8 cellular contexts compared by ENCODE assay signal in genomic region chr22:17171313-17172171, GRCh38. TPM values are rescaled to one million over a fixed set of nuclear protein-coding genes. Genes with fewer than 3 reads are reported as not detected.
DNase-seq lines count a peak whose midpoint lies in the region; ATAC-seq and TF ChIP-seq lines count a peak whose summit lies in the region.

No MANE protein-coding gene starts in this region.

- peak overlapping the region; percentile 84 to 97 for H3K27ac ChIP-seq in liver (ENCODE audit: low read depth in 1 of 2, low read length in 2 of 2)

- H3K4me1 ChIP-seq in liver (ENCODE audit: control insufficient read depth in 4 of 4, insufficient read depth in 4 of 4, low read length in 3 of 4): peaks cover 0 to 22% (median 12%) of the 10 kb centered on the region in 4 donors

- WGBS in liver: 1% methylated on average over 85 of the region's 85 CpGs

- H3K36me3 ChIP-seq in BJ (ENCODE audit: control insufficient read depth, insufficient read depth, low read length): no peaks in the 10 kb centered on the region
- no peaks in the 10 kb centered on the region for H3K36me3 ChIP-seq in liver (ENCODE audit: control insufficient read depth in 4 of 4, insufficient read depth in 3 of 4, low read depth in 1 of 4, low read length in 3 of 4)

- peak overlapping the region; percentile 11 to 74 for H3K9ac ChIP-seq in liver (ENCODE audit: low read depth in 1 of 2, low read length in 2 of 2)

- peak; percentile 24 for DNase-seq in BJ (ENCODE audit: low read depth)
- DNase-seq in NCI-H345 (lab: John Stamatoyannopoulos, UW): peak; percentile 78
- DNase-seq in activated CD4-positive, alpha-beta T cell treated with anti-CD3 and anti-CD28 coated beads for 4 hours: peak; percentile 73 to 75
- peak; percentile 80 for DNase-seq in dedifferentiated amniotic fluid mesenchymal stem cell (ENCODE audit: extremely low spot score)
- DNase-seq in stimulated activated CD4-positive, alpha-beta T cell treated with anti-CD3 and anti-CD28 coated beads, Interleukin-2, amount 100 ng/mL, for 48 hours: peak; percentile 83 to 89

- peak; percentile 91 for ATAC-seq in GM19035 (IDR thresholded peaks at IDR 0.05; ENCODE audit: unreplicated experiment)
- ATAC-seq in HG03280 (IDR thresholded peaks at IDR 0.05; ENCODE audit: unreplicated experiment): peak; percentile 92

- peak; percentile 97 for TF ChIP-seq CTCF in BJ (IDR thresholded peaks at IDR 0.05; ENCODE audit: insufficient read depth, low read depth, low read length)
- peak; percentile 88 for TF ChIP-seq CTCF in liver (IDR thresholded peaks at IDR 0.05; ENCODE audit: low read depth, low read length, missing input control)

- no peaks in the 10 kb centered on the region for H3K9me3 ChIP-seq in liver (ENCODE audit: control insufficient read depth in 4 of 4, low read length in 3 of 4)

- CTCF ChIA-PET in BJ (lab: Yijun Ruan, JAX): interaction anchor here (0.6 to 4.3 kb wide), 69 partner anchors 9 to 461 kb away, joined by 3 to 104 read pairs (median 5); partner anchors contain the start of gene HDHD5

- H3K4me3 ChIP-seq in BJ (ENCODE audit: low read depth, low read length): peak overlapping the region; percentile 65
- H3K4me3 ChIP-seq in liver (ENCODE audit: low read depth in 1 of 3, low read length in 3 of 3): peak overlapping the region; percentile 68 to 92 (median 81)

- TF ChIP-seq RAD21 in liver (IDR thresholded peaks at IDR 0.05): peak; percentile 58 to 76

- no peaks in the 10 kb centered on the region; the same call in 1 of the 2 replicates for H3K27me3 ChIP-seq in BJ (ENCODE audit: control insufficient read depth, insufficient read depth, low read length)
- H3K27me3 ChIP-seq in liver (ENCODE audit: control insufficient read depth in 4 of 4, insufficient read depth in 4 of 4, low read length in 3 of 4): no peaks in the 10 kb centered on the region

- POLR2A ChIA-PET in BJ (lab: Charles Lee): interaction anchor here (0.6 to 0.9 kb wide), 5 partner anchors 11 to 366 kb away, joined by 3 to 6 read pairs (median 3); no protein-coding TSS in a partner anchor

TF ChIP-seq in liver, 16 proteins besides CTCF, POLR2A, EP300 and RAD21:
- TF ChIP-seq FOXA1 (IDR thresholded peaks at IDR 0.05) (no peak), RXRA (IDR thresholded peaks at IDR 0.05) (peak; percentile 40 to 47), GABPA (IDR thresholded peaks at IDR 0.05 in 1 of 2, conservative IDR thresholded peaks at IDR 0.05 in 1 of 2) (peak; percentile 47 to 85), EGR1 (IDR thresholded peaks at IDR 0.05; ENCODE audit: low read depth in 2 of 2) (no peak), SP1 (IDR thresholded peaks at IDR 0.05) (peak; percentile 12), JUND (IDR thresholded peaks at IDR 0.05) (no peak), REST (IDR thresholded peaks at IDR 0.05) (peak; percentile 17), YY1 (IDR thresholded peaks at IDR 0.05) (peak; percentile 87), TAF1 (conservative IDR thresholded peaks at IDR 0.05) (peak; percentile 13), HNF4G (IDR thresholded peaks at IDR 0.05) (no peak), NR2F2 (IDR thresholded peaks at IDR 0.05) (peak; percentile 14), HNF4A (conservative IDR thresholded peaks at IDR 0.05) (no peak)
- TF ChIP-seq, protein P1, sequence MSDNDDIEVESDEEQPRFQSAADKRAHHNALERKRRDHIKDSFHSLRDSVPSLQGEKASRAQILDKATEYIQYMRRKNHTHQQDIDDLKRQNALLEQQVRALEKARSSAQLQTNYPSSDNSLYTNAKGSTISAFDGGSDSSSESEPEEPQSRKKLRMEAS (IDR thresholded peaks at IDR 0.05): no peak
- TF ChIP-seq, protein P2, sequence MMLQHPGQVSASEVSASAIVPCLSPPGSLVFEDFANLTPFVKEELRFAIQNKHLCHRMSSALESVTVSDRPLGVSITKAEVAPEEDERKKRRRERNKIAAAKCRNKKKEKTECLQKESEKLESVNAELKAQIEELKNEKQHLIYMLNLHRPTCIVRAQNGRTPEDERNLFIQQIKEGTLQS (IDR thresholded peaks at IDR 0.05): no peak
- TF ChIP-seq, protein P3, sequence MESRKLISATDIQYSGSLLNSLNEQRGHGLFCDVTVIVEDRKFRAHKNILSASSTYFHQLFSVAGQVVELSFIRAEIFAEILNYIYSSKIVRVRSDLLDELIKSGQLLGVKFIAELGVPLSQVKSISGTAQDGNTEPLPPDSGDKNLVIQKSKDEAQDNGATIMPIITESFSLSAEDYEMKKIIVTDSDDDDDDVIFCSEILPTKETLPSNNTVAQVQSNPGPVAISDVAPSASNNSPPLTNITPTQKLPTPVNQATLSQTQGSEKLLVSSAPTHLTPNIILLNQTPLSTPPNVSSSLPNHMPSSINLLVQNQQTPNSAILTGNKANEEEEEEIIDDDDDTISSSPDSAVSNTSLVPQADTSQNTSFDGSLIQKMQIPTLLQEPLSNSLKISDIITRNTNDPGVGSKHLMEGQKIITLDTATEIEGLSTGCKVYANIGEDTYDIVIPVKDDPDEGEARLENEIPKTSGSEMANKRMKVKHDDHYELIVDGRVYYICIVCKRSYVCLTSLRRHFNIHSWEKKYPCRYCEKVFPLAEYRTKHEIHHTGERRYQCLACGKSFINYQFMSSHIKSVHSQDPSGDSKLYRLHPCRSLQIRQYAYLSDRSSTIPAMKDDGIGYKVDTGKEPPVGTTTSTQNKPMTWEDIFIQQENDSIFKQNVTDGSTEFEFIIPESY (IDR thresholded peaks at IDR 0.05): no peak

RNA-seq across cellular contexts. Expression of gene HDHD5, which starts 12.5 kb away (rescaled TPM):
- polyA plus RNA-seq in BJ (2011; rRNA removed) (23.2 and 35.3 TPM in 2 replicates), liver (10 to 100 TPM; 33.5 to 46.1 TPM)
- polyA minus RNA-seq in BJ (2011; rRNA and poly(A)+ RNA removed): 17.3 and 23.0 TPM in 2 replicates
- 10 to 100 TPM; 13.2 to 38.2 TPM for total RNA-seq in liver

RNA-seq across cellular contexts. Expression of gene ADA2, which starts 47.7 kb away (rescaled TPM):
- polyA plus RNA-seq in BJ (2011; rRNA removed) (4.5 and 5.4 TPM in 2 replicates), liver (1 to 10 TPM; 3.2 to 9.6 TPM)
- 2.2 and 2.6 TPM in 2 replicates for polyA minus RNA-seq in BJ (2011; rRNA and poly(A)+ RNA removed)
- 10 to 100 TPM in 1 of 2 donors, 1 to 10 TPM in 1; 8.7 to 18.7 TPM for total RNA-seq in liver

RNA-seq across cellular contexts. Expression of gene TMEM121B, which starts 50.4 kb away (rescaled TPM):
- polyA plus RNA-seq in BJ (2011; rRNA removed): 0.04 and 0.05 TPM in 2 replicates
- polyA minus RNA-seq in BJ (2011; rRNA and poly(A)+ RNA removed): 0.10 and 0.19 TPM in 2 replicates
- under 1 TPM; 0.09 to 0.17 TPM for total RNA-seq in liver
- polyA plus RNA-seq in liver: under 1 TPM; 0.06 to 0.12 TPM

Comparison
In these comparisons a context has a peak if more than half of its experiments do, and no peak if none do; other contexts are left out.
1. Peak in every context shown above with its lines: DNase-seq, ATAC-seq, H3K4me3 ChIP-seq and H3K27ac ChIP-seq.
2. DNase-seq: peak in every context shown above with its lines; median percentile 86 in stimulated activated CD4-positive, alpha-beta T cell treated with anti-CD3 and anti-CD28 coated beads, Interleukin-2, amount 100 ng/mL, for 48 hours; 80 in dedifferentiated amniotic fluid mesenchymal stem cell; 78 in NCI-H345; 74 in activated CD4-positive, alpha-beta T cell treated with anti-CD3 and anti-CD28 coated beads for 4 hours; 24 in BJ.